In the genomic region with DNA sequence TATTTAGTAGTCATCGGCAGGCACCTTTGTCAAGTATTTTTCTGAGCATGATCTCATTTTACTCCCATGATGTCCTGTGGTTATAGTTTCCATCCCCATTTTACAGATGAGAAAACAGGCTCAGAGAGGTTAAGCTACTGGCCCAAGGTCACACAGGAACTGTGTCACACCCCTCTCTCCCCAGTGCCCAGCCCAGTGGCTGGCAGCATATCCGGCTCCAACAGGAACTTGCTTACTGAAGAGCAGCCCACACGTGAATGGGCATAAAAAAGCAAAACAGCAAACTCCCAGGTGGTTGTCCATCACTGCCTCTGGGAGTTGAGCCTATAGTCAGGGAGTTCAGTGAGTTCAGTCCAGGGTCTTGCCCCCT, we compare ENCODE assay signal across 22 cellular contexts. TPM values are rescaled to one million over a fixed set of nuclear protein-coding genes. Genes with fewer than 3 reads are reported as not detected.
DNase-seq lines count a peak whose midpoint lies in the region; ATAC-seq and TF ChIP-seq lines count a peak whose summit lies in the region.
"Had no signal": no experiment of that assay in that cellular context is flagged by ENCODE, and none has a peak within 500 bp of the region (broad histone marks: within the 10 kb centered on the region; RNA-seq: fewer than 3 reads in every experiment).

No MANE protein-coding gene starts in this region.

- DNase-seq in Right ventricle myocardium superior (peak; percentile 43), heart right ventricle (no peak), adrenal gland (no peak), natural killer cell (no peak), aorta (peak; percentile 46 to 53), Caco-2 (no peak), glutamatergic neuron (no peak), G401 (ENCODE audit: low spot score) (no peak)
- DNase-seq: activated B cell treated with CpG ODN at 0.5 μM for 24 hours; activated CD4-positive, alpha-beta T cell treated with anti-CD3 and anti-CD28 coated beads, Interleukin-2, amount 50 U/mL, for 48 hours; activated gamma-delta T cell treated with Interleukin-2 at 50 U/mL for 16 hours; esophagus squamous epithelium; hypothalamus; IMR-90; NCI-H1417; NCI-H2081 treated with DMSO at 0.1 percent for 48 hours; NCI-H774; T1000 had no signal

- no peak for TF ChIP-seq CTCF in heart right ventricle (IDR thresholded peaks at IDR 0.05)
- TF ChIP-seq CTCF in adrenal gland (IDR thresholded peaks at IDR 0.05): no peak
- TF ChIP-seq CTCF in natural killer cell (IDR thresholded peaks at IDR 0.05): no peak
- TF ChIP-seq CTCF in Caco-2 (IDR thresholded peaks at IDR 0.05; ENCODE audit: insufficient read depth in 1 of 2, low read depth in 1 of 2, low read length in 1 of 2, severe bottlenecking in 1 of 2, unreplicated experiment in 1 of 2): no peak
- no peak for TF ChIP-seq CTCF in glutamatergic neuron (IDR thresholded peaks at IDR 0.05; ENCODE audit: partially characterized antibody, unreplicated experiment)

- peaks cover 13 to 66% (median 56%) of the 10 kb centered on the region in 9 donors for H3K4me1 ChIP-seq in heart right ventricle
- peaks cover 43 to 44% of the 10 kb centered on the region in 2 donors for H3K4me1 ChIP-seq in adrenal gland (replicated peaks in 1 of 2)
- no peaks in the 10 kb centered on the region for H3K4me1 ChIP-seq in aorta (ENCODE audit: control insufficient read depth in 1 of 2, insufficient read depth in 2 of 2, low read length in 2 of 2)
- no peaks in the 10 kb centered on the region for H3K4me1 ChIP-seq in Caco-2

- H3K4me3 ChIP-seq in heart right ventricle (no peak overlapping the region), adrenal gland (no peak overlapping the region), aorta (ENCODE audit: low read length in 2 of 2) (no peak overlapping the region), Caco-2 (ENCODE audit: low read depth, low read length) (no peak overlapping the region)
- H3K4me3 ChIP-seq: BLaER1, esophagus squamous epithelium, lung had no signal

- H3K36me3 Mint-ChIP-seq in natural killer cell (no peaks in the 10 kb centered on the region), Caco-2 (ENCODE audit: insufficient read depth, unreplicated experiment) (no peaks in the 10 kb centered on the region), glutamatergic neuron (ENCODE audit: unreplicated experiment) (no peaks in the 10 kb centered on the region)

- POLR2A ChIA-PET in Caco-2 (lab: Charles Lee): no interaction called here

- CTCF ChIA-PET in Caco-2 (lab: Charles Lee): interaction anchor here (1.3 kb wide), 1 partner anchor 51 kb away, joined by 4 read pairs; no protein-coding TSS in a partner anchor

- WGBS in heart right ventricle, 2 donors: 70 to 83% methylated on average over 3 of the region's 3 CpGs
- 44 to 63% (median 54%) methylated on average over 3 of the region's 3 CpGs for WGBS in adrenal gland, 4 donors
- WGBS in aorta, 2 donors: 56 to 66% methylated on average over 3 of the region's 3 CpGs

- in situ Hi-C loops in G401 (cut with HindIII; ENCODE audit: low sequenced_read_pairs): loop anchor here (10.0 kb wide), 1 partner anchor 60 kb away; no protein-coding TSS in a partner anchor

- H3K27ac Mint-ChIP-seq in natural killer cell: peak overlapping the region; percentile 81 to 85
- no peak overlapping the region for H3K27ac Mint-ChIP-seq in Caco-2 (ENCODE audit: unreplicated experiment)
- H3K27ac Mint-ChIP-seq in glutamatergic neuron (ENCODE audit: unreplicated experiment): no peak overlapping the region
- H3K27ac Mint-ChIP-seq: activated B cell treated with CpG ODN at 0.5 μM for 24 hours had no signal

- H3K36me3 ChIP-seq in heart right ventricle (no peaks in the 10 kb centered on the region), adrenal gland (replicated peaks in 1 of 2) (no peaks in the 10 kb centered on the region), aorta (ENCODE audit: control insufficient read depth in 1 of 2, insufficient read depth in 2 of 2, low read length in 1 of 2) (no peaks in the 10 kb centered on the region), Caco-2 (ENCODE audit: control insufficient read depth, insufficient read depth, low read length) (no peaks in the 10 kb centered on the region)
- H3K36me3 ChIP-seq: BLaER1, esophagus squamous epithelium had no signal

- H3K4me1 Mint-ChIP-seq in natural killer cell: peaks cover 28 to 51% of the 10 kb centered on the region in 2 donors
- peaks cover 11% of the 10 kb centered on the region for H3K4me1 Mint-ChIP-seq in Caco-2 (ENCODE audit: low read depth, unreplicated experiment)
- H3K4me1 Mint-ChIP-seq in glutamatergic neuron (ENCODE audit: low read depth, unreplicated experiment): no peaks in the 10 kb centered on the region

- H3K9me3 ChIP-seq in heart right ventricle (no peaks in the 10 kb centered on the region), adrenal gland (replicated peaks in 1 of 3) (no peaks in the 10 kb centered on the region), aorta (ENCODE audit: control insufficient read depth, low read length) (no peaks in the 10 kb centered on the region), Caco-2 (no peaks in the 10 kb centered on the region)
- H3K9me3 ChIP-seq: BLaER1, esophagus squamous epithelium had no signal

- intact Hi-C loops in Right ventricle myocardium superior (cut with DNase I) (no loop called here), heart right ventricle (cut with DNase I) (loop anchor here in 1 of 10 donors (5.0 kb wide), 1 partner anchor 48 kb away; no protein-coding TSS in a partner anchor), adrenal gland (cut with DNase I) (no loop called here), natural killer cell (cut with micrococcal nuclease) (no loop called here), aorta (cut with DNase I) (no loop called here), Caco-2 (cut with micrococcal nuclease; ENCODE audit: unreplicated experiment) (no loop called here)

- no peaks in the 10 kb centered on the region for H3K9me3 Mint-ChIP-seq in natural killer cell
- no peaks in the 10 kb centered on the region for H3K9me3 Mint-ChIP-seq in Caco-2 (ENCODE audit: unreplicated experiment)
- H3K9me3 Mint-ChIP-seq in glutamatergic neuron (ENCODE audit: unreplicated experiment): no peaks in the 10 kb centered on the region
- H3K9me3 Mint-ChIP-seq: activated B cell treated with CpG ODN at 0.5 μM for 24 hours, neural crest cell had no signal

- H3K4me3 Mint-ChIP-seq in natural killer cell (peak overlapping the region; percentile 52), Caco-2 (ENCODE audit: unreplicated experiment) (no peak overlapping the region), glutamatergic neuron (ENCODE audit: unreplicated experiment) (no peak overlapping the region)
- H3K4me3 Mint-ChIP-seq: activated B cell treated with CpG ODN at 0.5 μM for 24 hours, neural crest cell had no signal

- no TSS peak for BruUV-seq in Caco-2 (replicated peaks; lab: Mats Ljungman, UMichigan)

- no peak for TF ChIP-seq POLR2A in adrenal gland (IDR thresholded peaks at IDR 0.05)

- H3K27me3 Mint-ChIP-seq in natural killer cell (ENCODE audit: low read depth in 2 of 2) (no peaks in the 10 kb centered on the region), Caco-2 (ENCODE audit: insufficient read depth, unreplicated experiment) (no peaks in the 10 kb centered on the region), glutamatergic neuron (ENCODE audit: unreplicated experiment) (no peaks in the 10 kb centered on the region)
- H3K27me3 Mint-ChIP-seq: activated B cell treated with CpG ODN at 0.5 μM for 24 hours had no signal

- ATAC-seq in Right ventricle myocardium superior (ENCODE audit: poor library complexity) (no peak), heart right ventricle (no peak), natural killer cell (peak in 1 of 3 donors; percentile 17), aorta (ENCODE audit: low FRiP score) (no peak)
- ATAC-seq: HCT116 had no signal

- H3K27me3 ChIP-seq in heart right ventricle (no peaks in the 10 kb centered on the region), adrenal gland (no peaks in the 10 kb centered on the region), aorta (ENCODE audit: control insufficient read depth in 1 of 2, insufficient read depth in 2 of 2, low read length in 1 of 2) (no peaks in the 10 kb centered on the region), Caco-2 (replicated peaks; ENCODE audit: control insufficient read depth, insufficient read depth, low read length) (no peaks in the 10 kb centered on the region)
- H3K27me3 ChIP-seq: BLaER1, esophagus squamous epithelium had no signal

- H3K27ac ChIP-seq in heart right ventricle: peak overlapping the region in 3 of 10 donors; percentile 67 to 83 (median 78)
- H3K27ac ChIP-seq in adrenal gland: peak overlapping the region in 3 of 5 donors; percentile 51 to 94 (median 83)
- H3K27ac ChIP-seq in aorta (ENCODE audit: low read depth in 1 of 2, low read length in 2 of 2): no peak overlapping the region
- H3K27ac ChIP-seq: BLaER1 had no signal

RNA-seq across cellular contexts. Expression of gene KLF11, which starts 8.3 kb away (rescaled TPM):
- total RNA-seq in Right ventricle myocardium superior (24.4 TPM), heart right ventricle (10 to 100 TPM; 13.3 to 33.7 (median 20.0) TPM), adrenal gland (10 to 100 TPM; 20.9 to 75.7 (median 29.5) TPM), natural killer cell (10 to 100 TPM; 47.3 to 85.8 (median 49.3) TPM), aorta (10 to 100 TPM; 30.7 to 33.6 TPM), Caco-2 (2022) (21.0 and 22.9 TPM in 2 replicates), glutamatergic neuron (ENCODE audit: unreplicated experiment) (21.1 TPM)
- polyA plus RNA-seq in heart right ventricle (1 to 10 TPM; 6.1 to 7.2 TPM), adrenal gland (10 to 100 TPM in 1 of 3 donors, 1 to 10 TPM in 2; 6.8 to 21.5 (median 8.5) TPM), aorta (10 to 100 TPM in 1 of 2 donors, 1 to 10 TPM in 1; 7.8 to 10.2 TPM)
- total RNA-seq in G401 (2014; rRNA removed; shearing (Covaris generic)): 4.4 and 6.9 TPM in 2 replicates

RNA-seq across cellular contexts. Expression of gene CYS1, which starts 45.2 kb away (rescaled TPM):
- total RNA-seq in Right ventricle myocardium superior (3.6 TPM), heart right ventricle (1 to 10 TPM in 9 of 10 donors, under 1 TPM in 1; 0.77 to 7.2 (median 4.2) TPM), adrenal gland (1 to 10 TPM in 6 of 8 donors, under 1 TPM in 2; 0.18 to 3.6 (median 1.6) TPM), natural killer cell (not detected), aorta (10 to 100 TPM; 11.4 to 13.9 TPM), Caco-2 (2022) (0.91 and 1.4 TPM in 2 replicates), glutamatergic neuron (ENCODE audit: unreplicated experiment) (not detected)
- polyA plus RNA-seq in heart right ventricle (1 to 10 TPM in 1 of 2 donors, under 1 TPM in 1; 0.38 to 1.2 TPM), adrenal gland (1 to 10 TPM in 1 of 3 donors, under 1 TPM in 2; 0.05 to 1.1 (median 0.48) TPM), aorta (10 to 100 TPM; 14.7 to 16.4 TPM)
- total RNA-seq in G401 (2014; rRNA removed; shearing (Covaris generic)): 11.2 and 14.1 TPM in 2 replicates
- total RNA-seq: neural crest cell had no signal

Comparison
In these comparisons a context has a peak if more than half of its experiments do, and no peak if none do; other contexts are left out.
1. DNase-seq: peak in Right ventricle myocardium superior (single experiment) and aorta (2 of 2); none in heart right ventricle (0 of 2), adrenal gland (0 of 7), natural killer cell (single experiment), Caco-2 (0 of 2), glutamatergic neuron (single experiment) and G401 (single experiment).
2. H3K27ac ChIP-seq: peak in adrenal gland (3 of 5); none in aorta (0 of 2).
3. H3K27ac Mint-ChIP-seq: peak in natural killer cell (2 of 2); none in Caco-2 (single experiment) and glutamatergic neuron (single experiment).